In genomic region chr7:129612112-129613015, GRCh38 we compare ENCODE assay signal across 8 cellular contexts. TPM values are rescaled to one million over a fixed set of nuclear protein-coding genes. Genes with fewer than 3 reads are reported as not detected.
DNase-seq lines count a peak whose midpoint lies in the region; ATAC-seq and TF ChIP-seq lines count a peak whose summit lies in the region.

No MANE protein-coding gene starts in this region.

- H2AFZ ChIP-seq in fibroblast of lung (ENCODE audit: low read length) = peak overlapping the region; percentile 46

- H3K79me2 ChIP-seq in fibroblast of lung (ENCODE audit: control insufficient read depth, insufficient read depth, low read length) = peaks cover 60% of the 10 kb centered on the region

- H3K27me3 Mint-ChIP-seq in activated T-helper 17 cell treated with anti-CD3 and anti-CD28 coated beads, Interleukin-2, amount 50 U/mL, for 72 hours = no peaks in the 10 kb centered on the region
- H3K27me3 Mint-ChIP-seq in natural killer cell (ENCODE audit: low read depth in 2 of 2) = no peaks in the 10 kb centered on the region

- peak overlapping the region; percentile 71 for H3K27ac ChIP-seq in fibroblast of lung (ENCODE audit: insufficient read depth, low read length)
- H3K27ac ChIP-seq in transverse colon = peak overlapping the region; percentile 90 to 98 (median 95)

- no peak for TF ChIP-seq POLR2A in transverse colon (IDR thresholded peaks at IDR 0.05)

- peaks cover 2% of the 10 kb centered on the region for H3K4me1 ChIP-seq in fibroblast of lung (ENCODE audit: control insufficient read depth, extremely low read depth, insufficient read depth, low read length)
- peaks cover 7 to 61% (median 37%) of the 10 kb centered on the region in 4 donors for H3K4me1 ChIP-seq in transverse colon

- H3K36me3 Mint-ChIP-seq in activated T-helper 17 cell treated with anti-CD3 and anti-CD28 coated beads, Interleukin-2, amount 50 U/mL, for 72 hours (ENCODE audit: low read depth) = peaks cover 23% of the 10 kb centered on the region
- no peaks in the 10 kb centered on the region for H3K36me3 Mint-ChIP-seq in natural killer cell

- intact Hi-C loops in natural killer cell (cut with micrococcal nuclease) (loop anchor here (1.0 to 5.0 kb wide), 2 partner anchors 23 to 75 kb away; no protein-coding TSS in a partner anchor), transverse colon (cut with DNase I; ENCODE audit: low total_unique reads) (no loop called here)

- peak overlapping the region; percentile 96 for H3K9ac ChIP-seq in fibroblast of lung (ENCODE audit: insufficient read depth, low read length)

- peaks cover 32% of the 10 kb centered on the region for H3K4me1 Mint-ChIP-seq in activated T-helper 17 cell treated with anti-CD3 and anti-CD28 coated beads, Interleukin-2, amount 50 U/mL, for 72 hours
- peaks cover 49 to 71% of the 10 kb centered on the region in 2 donors for H3K4me1 Mint-ChIP-seq in natural killer cell

- peak; percentile 65 to 74 for TF ChIP-seq CTCF in fibroblast of lung (conservative IDR thresholded peaks at IDR 0.05 in 1 of 2, IDR thresholded peaks at IDR 0.05 in 1 of 2; ENCODE audit: low read depth in 1 of 2, low read length in 2 of 2)
- peak; percentile 68 for TF ChIP-seq CTCF in natural killer cell (IDR thresholded peaks at IDR 0.05)
- TF ChIP-seq CTCF in transverse colon (IDR thresholded peaks at IDR 0.05) = peak; percentile 41 to 55 (median 46)

- peak overlapping the region; percentile 89 for H3K27ac Mint-ChIP-seq in activated T-helper 17 cell treated with anti-CD3 and anti-CD28 coated beads, Interleukin-2, amount 50 U/mL, for 72 hours
- peak overlapping the region; percentile 95 to 96 for H3K27ac Mint-ChIP-seq in natural killer cell

- peak overlapping the region; percentile 87 for H3K4me3 Mint-ChIP-seq in activated T-helper 17 cell treated with anti-CD3 and anti-CD28 coated beads, Interleukin-2, amount 50 U/mL, for 72 hours
- peak overlapping the region; percentile 97 for H3K4me3 Mint-ChIP-seq in natural killer cell

- in situ Hi-C loops in transverse colon (cut with MboI; ENCODE audit: low pct_ligation_motif_present in 1 of 4, low pct_unique_long_range_greater_than_20kb in 1 of 4, low sequenced_read_pairs in 3 of 4) = no loop called here

- DNase-seq in NCI-H1436 (lab: John Stamatoyannopoulos, UW) = peak; percentile 19
- DNase-seq in NCI-H1436 treated with DMSO at 0.1 percent for 48 hours (lab: John Stamatoyannopoulos, UW) = no peak
- DNase-seq in NCI-H82 treated with DMSO at 0.1 percent for 48 hours (lab: John Stamatoyannopoulos, UW; ENCODE audit: unreplicated experiment) = peak; percentile 15
- peak; percentile 43 to 67 for DNase-seq in fibroblast of lung (ENCODE audit: low read depth in 2 of 2)
- DNase-seq in natural killer cell = peak; percentile 42
- DNase-seq in transverse colon = peak; percentile 49

- peak overlapping the region; percentile 79 for H3K4me2 ChIP-seq in fibroblast of lung (ENCODE audit: extremely low read depth, insufficient read depth, low read length)

- ATAC-seq in HG02981 (IDR thresholded peaks at IDR 0.05; ENCODE audit: unreplicated experiment) (peak; percentile 6), natural killer cell (peak; percentile 5 to 9 (median 5))
- peak; percentile 33 for ATAC-seq in activated T-helper 17 cell treated with anti-CD3 and anti-CD28 coated beads, Interleukin-2, amount 50 U/mL, for 72 hours (replicated peaks)

- no peaks in the 10 kb centered on the region for H3K36me3 ChIP-seq in fibroblast of lung (ENCODE audit: control insufficient read depth, insufficient read depth, low read length)
- no peaks in the 10 kb centered on the region for H3K36me3 ChIP-seq in transverse colon

- no peaks in the 10 kb centered on the region for H3K27me3 ChIP-seq in fibroblast of lung (ENCODE audit: control insufficient read depth, insufficient read depth, low read length)
- no peaks in the 10 kb centered on the region for H3K27me3 ChIP-seq in transverse colon

- H3K9me3 ChIP-seq in fibroblast of lung (ENCODE audit: control insufficient read depth, insufficient read depth, low read depth, low read length) (no peaks in the 10 kb centered on the region), transverse colon (no peaks in the 10 kb centered on the region)

- H3K4me3 ChIP-seq in fibroblast of lung (replicated peaks in 1 of 4; ENCODE audit: control extremely low read depth in 1 of 4, insufficient read depth in 1 of 4, low read depth in 3 of 4, low read length in 4 of 4) = peak overlapping the region; percentile 73 to 93 (median 86)
- H3K4me3 ChIP-seq in transverse colon = peak overlapping the region; percentile 66 to 92 (median 66)

- H4K20me1 ChIP-seq in fibroblast of lung (ENCODE audit: control insufficient read depth, extremely low read depth, insufficient read depth, low read length) = no peaks in the 10 kb centered on the region

- H3K9me3 Mint-ChIP-seq in activated T-helper 17 cell treated with anti-CD3 and anti-CD28 coated beads, Interleukin-2, amount 50 U/mL, for 72 hours = no peaks in the 10 kb centered on the region
- no peaks in the 10 kb centered on the region for H3K9me3 Mint-ChIP-seq in natural killer cell

- TF ChIP-seq EP300 in transverse colon (IDR thresholded peaks at IDR 0.05; ENCODE audit: low read depth) = no peak

- 0% methylated on average over 59 of the region's 64 CpGs; no CpG with 5 or more reads in 1 of the 2 donors for WGBS in transverse colon (ENCODE audit: low coverage in 1 of 2), 2 donors

RNA-seq across cellular contexts. Expression of gene NRF1, which starts 0.8 kb away (rescaled TPM):
- 10 to 100 TPM; 15.3 to 22.5 TPM for total RNA-seq in activated T-helper 17 cell treated with anti-CD3 and anti-CD28 coated beads, Interleukin-2, amount 50 U/mL, for 72 hours
- total RNA-seq in fibroblast of lung = 12.6 and 15.5 TPM in 2 replicates
- polyA plus RNA-seq in fibroblast of lung = 7.3 and 11.3 TPM in 2 replicates
- polyA plus RNA-seq in fibroblast of lung (2012) = 6.4 and 9.0 TPM in 2 replicates
- 27.9 and 33.2 TPM in 2 replicates for polyA minus RNA-seq in fibroblast of lung (ENCODE audit: low replicate concordance)
- total RNA-seq in natural killer cell = 10 to 100 TPM; 39.8 to 43.5 (median 40.1) TPM
- 10 to 100 TPM; 11.6 to 21.5 (median 15.3) TPM for total RNA-seq in transverse colon
